14 cellular contexts compared by ENCODE assay signal in the genomic region with DNA sequence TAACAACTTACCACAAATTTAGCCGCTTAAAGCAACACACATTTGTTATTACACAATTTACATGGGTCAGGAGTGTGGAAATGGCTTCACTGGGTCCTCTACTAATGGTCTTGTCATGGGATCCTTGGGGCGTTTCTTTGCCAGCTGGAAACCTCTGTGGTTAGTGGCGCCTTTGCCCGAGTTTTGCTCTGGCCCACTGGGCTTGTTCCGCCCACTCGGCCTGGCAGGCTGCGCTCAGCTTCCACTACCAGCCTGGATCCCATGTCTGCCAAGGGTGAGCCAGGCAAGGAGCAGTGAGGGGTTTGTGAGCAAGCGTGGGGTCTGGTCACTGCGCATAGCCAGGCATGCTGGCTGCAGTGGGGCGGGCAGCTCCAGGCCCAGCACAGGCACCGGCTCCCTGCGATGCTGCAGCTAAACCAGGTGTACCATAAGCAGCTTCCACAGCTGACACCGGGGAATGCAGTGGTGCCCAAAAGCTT. TPM values are rescaled to one million over a fixed set of nuclear protein-coding genes. Genes with fewer than 3 reads are reported as not detected.
DNase-seq lines count a peak whose midpoint lies in the region; ATAC-seq and TF ChIP-seq lines count a peak whose summit lies in the region.
"Had no signal": no experiment of that assay in that cellular context is flagged by ENCODE, and none has a peak within 500 bp of the region (broad histone marks: within the 10 kb centered on the region; RNA-seq: fewer than 3 reads in every experiment).

No MANE protein-coding gene starts in this region.

- H3K27me3 ChIP-seq in left ventricle myocardium inferior (ENCODE audit: low read depth) (no peaks in the 10 kb centered on the region), subcutaneous abdominal adipose tissue (ENCODE audit: control insufficient read depth in 5 of 5, insufficient read depth in 4 of 5, low read length in 5 of 5) (no peaks in the 10 kb centered on the region)
- H3K27me3 ChIP-seq: transverse colon had no signal

- H3K27ac ChIP-seq in left ventricle myocardium inferior (replicated peaks), result no peak overlapping the region
- peak overlapping the region; percentile 82 for H3K27ac ChIP-seq in subcutaneous abdominal adipose tissue (ENCODE audit: low read depth, low read length)

- intact Hi-C loops in Right ventricle myocardium superior (cut with DNase I) (no loop called here), left ventricle myocardium inferior (cut with micrococcal nuclease) (no loop called here)

- ATAC-seq in Right ventricle myocardium superior (ENCODE audit: poor library complexity), result peak; percentile 51
- ATAC-seq: SK-N-SH treated with all-trans-retinoic acid at 6 μM for 48 hours had no signal

- CTCF ChIA-PET in HEK293T (lab: Yijun Ruan, JAX), result no interaction called here

- TF ChIP-seq CTCF in left ventricle myocardium inferior (IDR thresholded peaks at IDR 0.05; ENCODE audit: borderline replicate concordance), result no peak

- POLR2A ChIA-PET in HEK293T (lab: Yijun Ruan, JAX), result no interaction called here

- DNase-seq in Right ventricle myocardium superior (peak; percentile 55), left ventricle myocardium inferior (no peak), amniotic epithelial cell (ENCODE audit: low read depth) (peak; percentile 41), myocyte (ENCODE audit: low read depth) (peak; percentile 75), HEK293T (ENCODE audit: extremely low spot score) (no peak)
- DNase-seq in NK-92 treated with Interleukin-12 subunit alpha and Interleukin-12 subunit beta, amount 100 ng/mL, for 24 hours (lab: John Stamatoyannopoulos, UW), result no peak
- no peak for DNase-seq in activated naive CD4-positive, alpha-beta T cell (lab: John Stamatoyannopoulos, UW)
- DNase-seq: activated CD4-positive, alpha-beta memory T cell treated with anti-CD3 and anti-CD28 coated beads for 36 hours; COR-L47; MM.1S; NCI-H2171; transverse colon had no signal

- H3K36me3 ChIP-seq in left ventricle myocardium inferior (no peaks in the 10 kb centered on the region), subcutaneous abdominal adipose tissue (ENCODE audit: control insufficient read depth in 5 of 5, insufficient read depth in 5 of 5, low read length in 5 of 5) (no peaks in the 10 kb centered on the region)
- H3K36me3 ChIP-seq: transverse colon had no signal

- no peaks in the 10 kb centered on the region for H3K9me3 ChIP-seq in left ventricle myocardium inferior (replicated peaks)
- H3K9me3 ChIP-seq in subcutaneous abdominal adipose tissue (ENCODE audit: control insufficient read depth in 5 of 5, low read length in 5 of 5), result no peaks in the 10 kb centered on the region
- H3K9me3 ChIP-seq: transverse colon had no signal

- H3K4me3 ChIP-seq in left ventricle myocardium inferior, result no peak overlapping the region
- H3K4me3 ChIP-seq in subcutaneous abdominal adipose tissue (ENCODE audit: low read depth in 1 of 5, low read length in 5 of 5), result no peak overlapping the region
- H3K4me3 ChIP-seq: transverse colon had no signal

- H3K4me1 ChIP-seq in left ventricle myocardium inferior (peaks cover 8% of the 10 kb centered on the region), subcutaneous abdominal adipose tissue (ENCODE audit: control insufficient read depth in 5 of 5, insufficient read depth in 5 of 5, low read length in 5 of 5) (peaks cover 2 to 45% (median 36%) of the 10 kb centered on the region in 5 donors)
- H3K4me1 ChIP-seq: transverse colon had no signal

- H3K9ac ChIP-seq in subcutaneous abdominal adipose tissue (ENCODE audit: low read length in 5 of 5), result peak overlapping the region in 2 of 5 donors; percentile 3 to 55

TF ChIP-seq in HEK293T, 16 proteins besides CTCF, POLR2A, EP300 and RAD21:
- TF ChIP-seq SUZ12 (IDR thresholded peaks at IDR 0.05) (no peak), ARNT (IDR thresholded peaks at IDR 0.05) (no peak), LEF1 (IDR thresholded peaks at IDR 0.05; ENCODE audit: borderline replicate concordance) (no peak), BHLHE40 (IDR thresholded peaks at IDR 0.05; ENCODE audit: borderline replicate concordance) (no peak), CTBP1 (IDR thresholded peaks at IDR 0.05; ENCODE audit: borderline replicate concordance) (no peak), SP1 (IDR thresholded peaks at IDR 0.05) (no peak), NFRKB (IDR thresholded peaks at IDR 0.05) (no peak)

RNA-seq across cellular contexts. Expression of a gene that starts 16.2 kb away (rescaled TPM):
- total RNA-seq in Right ventricle myocardium superior, result 43.6 TPM
- 43.7 TPM for total RNA-seq in left ventricle myocardium inferior
- 14.5 TPM in 2 replicates for total RNA-seq in myocyte
- 31.4 TPM for polyA plus RNA-seq in myocyte (2012)

RNA-seq across cellular contexts. Expression of a gene that starts 28.6 kb away (rescaled TPM):
- total RNA-seq in Right ventricle myocardium superior (20.9 TPM), left ventricle myocardium inferior (17.8 TPM), myocyte (19.2 and 23.5 TPM in 2 replicates)
- polyA plus RNA-seq in myocyte (2012), result 8.3 TPM

Comparison
In these comparisons a context has a peak if more than half of its experiments do, and no peak if none do; other contexts are left out.
1. DNase-seq: peak in Right ventricle myocardium superior (single experiment), amniotic epithelial cell (single experiment) and myocyte (single experiment); none in left ventricle myocardium inferior (single experiment), HEK293T (single experiment), NK-92 treated with Interleukin-12 subunit alpha and Interleukin-12 subunit beta, amount 100 ng/mL, for 24 hours (single experiment) and activated naive CD4-positive, alpha-beta T cell (0 of 4).